Comparison of ENCODE assay signal across 8 cellular contexts in the genomic region with DNA sequence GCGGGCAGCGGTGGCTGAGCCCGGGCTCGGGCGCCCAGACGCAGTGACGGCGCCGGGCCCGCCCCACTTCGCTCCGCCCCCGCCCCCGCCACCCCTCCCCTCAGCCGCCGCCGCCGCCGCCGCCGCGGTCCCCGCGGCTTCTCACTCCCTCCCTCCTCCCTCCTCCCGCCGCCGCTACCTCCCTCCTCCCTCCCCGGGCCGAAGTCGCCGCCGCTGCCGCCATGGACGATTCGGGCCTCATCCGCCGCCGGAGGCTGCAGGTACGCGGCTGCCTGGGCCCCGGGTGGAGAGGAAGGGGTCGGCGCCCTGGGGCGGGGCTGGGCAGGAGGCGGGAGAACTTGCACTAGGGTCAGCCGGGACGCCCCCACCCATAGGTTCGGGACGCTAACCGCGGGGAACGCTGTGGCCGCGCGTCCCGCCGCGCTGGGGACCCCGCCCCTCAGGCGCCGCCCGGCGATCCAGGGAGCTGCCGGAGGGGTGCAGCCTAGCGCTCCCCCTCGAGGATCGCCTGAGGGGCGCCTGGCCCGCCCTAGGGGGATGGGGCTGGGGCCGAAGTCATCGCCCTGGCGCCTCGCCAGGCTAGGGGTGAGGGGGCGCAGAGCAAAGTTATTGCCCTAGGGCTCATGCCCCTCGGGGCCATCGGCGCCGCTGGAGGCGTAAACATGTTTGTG. TPM values are rescaled to one million over a fixed set of nuclear protein-coding genes. Genes with fewer than 3 reads are reported as not detected.
DNase-seq lines count a peak whose midpoint lies in the region; ATAC-seq and TF ChIP-seq lines count a peak whose summit lies in the region.

No MANE protein-coding gene starts in this region.

- H3K9me3 ChIP-seq in mammary epithelial cell (replicated peaks; ENCODE audit: insufficient read depth, low read length) (no peaks in the 10 kb centered on the region), lung (ENCODE audit: control insufficient read depth in 2 of 2, insufficient read depth in 1 of 2, low read length in 1 of 2) (peaks cover 0 to 4% of the 10 kb centered on the region in 2 donors)

- H3K36me3 ChIP-seq in GM23338 (ENCODE audit: insufficient read depth) (no peaks in the 10 kb centered on the region), mammary epithelial cell (ENCODE audit: insufficient read depth, low read length) (no peaks in the 10 kb centered on the region), lung (ENCODE audit: control insufficient read depth in 2 of 2, insufficient read depth in 2 of 2, low read length in 2 of 2) (no peaks in the 10 kb centered on the region)

- H3K9me2 ChIP-seq in GM23338 (ENCODE audit: insufficient read depth): no peaks in the 10 kb centered on the region

- in situ Hi-C loops in mammary epithelial cell (cut with MboI; ENCODE audit: low sequenced_read_pairs in 2 of 2): no loop called here

- H3K4me2 ChIP-seq in GM23338 (peak overlapping the region; percentile 90), mammary epithelial cell (ENCODE audit: insufficient read depth, low read depth, low read length) (peak overlapping the region; percentile 95)

- H3K27me3 ChIP-seq in GM23338 (ENCODE audit: insufficient read depth): peaks cover 14% of the 10 kb centered on the region
- H3K27me3 ChIP-seq in mammary epithelial cell (ENCODE audit: insufficient read depth, low read length): peaks cover 14% of the 10 kb centered on the region
- H3K27me3 ChIP-seq in lung (ENCODE audit: control insufficient read depth, insufficient read depth): no peaks in the 10 kb centered on the region

- peak; percentile 8 for ATAC-seq in GM23338
- ATAC-seq in lung (ENCODE audit: insufficient read depth, low FRiP score): no peak
- no peak for ATAC-seq in HG03521 (IDR thresholded peaks at IDR 0.05; ENCODE audit: unreplicated experiment)
- no peak for ATAC-seq in GM18519 (IDR thresholded peaks at IDR 0.05; ENCODE audit: low FRiP score, unreplicated experiment)

- H3K79me2 ChIP-seq in GM23338 (replicated peaks; ENCODE audit: insufficient read depth): no peaks in the 10 kb centered on the region; the same call in 1 of the 2 replicates
- no peaks in the 10 kb centered on the region for H3K79me2 ChIP-seq in mammary epithelial cell (ENCODE audit: insufficient read depth, low read length)

- peaks cover 32% of the 10 kb centered on the region for H3K27me3 Mint-ChIP-seq in GM23338 (ENCODE audit: insufficient read depth, low read depth, poor library complexity)

- peaks cover 11% of the 10 kb centered on the region; the same call in 1 of the 2 replicates for H4K20me1 ChIP-seq in GM23338 (replicated peaks; ENCODE audit: insufficient read depth)
- no peaks in the 10 kb centered on the region for H4K20me1 ChIP-seq in mammary epithelial cell (ENCODE audit: insufficient read depth, low read length)

- H3K36me3 Mint-ChIP-seq in GM23338 (ENCODE audit: low read depth): no peaks in the 10 kb centered on the region; the same call in 2 of the 3 replicates

- peak overlapping the region; percentile 77 for H3K4me3 ChIP-seq in GM23338
- H3K4me3 ChIP-seq in mammary epithelial cell (replicated peaks in 1 of 3; ENCODE audit: insufficient read depth in 1 of 3, low read depth in 2 of 3, low read length in 3 of 3): peak overlapping the region; percentile 15 to 56 (median 47)
- peak overlapping the region; percentile 16 for H3K4me3 ChIP-seq in lung

- H3K9me3 Mint-ChIP-seq in GM23338: no peaks in the 10 kb centered on the region

- intact Hi-C loops in mammary epithelial cell (cut with micrococcal nuclease): no loop called here

- peak overlapping the region; percentile 83; the same call in 1 of the 2 replicates for H2AFZ ChIP-seq in GM23338
- peak overlapping the region; percentile 73 for H2AFZ ChIP-seq in mammary epithelial cell (ENCODE audit: low read depth, low read length)

- CTCF ChIA-PET in RWPE1 (lab: Yijun Ruan, JAX) (interaction anchor here (0.8 to 1.1 kb wide), 2 partner anchors 55 to 238 kb away, joined by 3 to 5 read pairs; no protein-coding TSS in a partner anchor), mammary epithelial cell (lab: Charles Lee; ENCODE audit: low non-redundant PET) (interaction anchor here (0.6 kb wide), 1 partner anchor 59 kb away, joined by 5 read pairs; no protein-coding TSS in a partner anchor)

- H3K27ac ChIP-seq in 22Rv1 (peak overlapping the region; percentile 69), GM23338 (ENCODE audit: low read depth) (no peak overlapping the region), RWPE1 (no peak overlapping the region), mammary epithelial cell (ENCODE audit: insufficient read depth, low read depth, low read length) (no peak overlapping the region), lung (ENCODE audit: low read depth in 1 of 2, low read length in 1 of 2) (no peak overlapping the region)

- H3F3A ChIP-seq in GM23338 (replicated peaks; ENCODE audit: low read depth): peaks cover 48% of the 10 kb centered on the region

- DNase-seq in GM23338 (ENCODE audit: low spot score) (peak; percentile 74), RWPE1 (ENCODE audit: low spot score) (peak; percentile 50), mammary epithelial cell (no peak), lung (ENCODE audit: low spot score) (no peak), SKM-1 treated with dmso at 0.1 percent for 144 hours (lab: John Stamatoyannopoulos, UW; ENCODE audit: unreplicated experiment) (no peak)

- no peak overlapping the region for H3K27ac Mint-ChIP-seq in GM23338

- dilution Hi-C loops in mammary epithelial cell (cut with HindIII; ENCODE audit: low sequenced_read_pairs): no loop called here

- WGBS in mammary epithelial cell (ENCODE audit: low coverage, missing lambda C conversion rate): no CpG with 5 or more reads among the region's 79 CpGs
- WGBS in lung, 2 donors: 1% methylated on average over 47 to 73 of the region's 79 CpGs

- peaks cover 29% of the 10 kb centered on the region for H3K4me1 Mint-ChIP-seq in GM23338

- no peak overlapping the region for H3K9ac ChIP-seq in mammary epithelial cell (ENCODE audit: insufficient read depth, low read length)

- TF ChIP-seq CTCF in 22Rv1 (IDR thresholded peaks at IDR 0.05) (no peak), GM23338 (conservative IDR thresholded peaks at IDR 0.05; ENCODE audit: low read depth in 2 of 2) (no peak), RWPE1 (conservative IDR thresholded peaks at IDR 0.05; ENCODE audit: low read depth) (no peak), mammary epithelial cell (conservative IDR thresholded peaks at IDR 0.05 in 1 of 2, IDR thresholded peaks at IDR 0.05 in 1 of 2; ENCODE audit: extremely low read depth in 1 of 2, insufficient read depth in 1 of 2, low read depth in 1 of 2, low read length in 2 of 2) (no peak), lung (IDR thresholded peaks at IDR 0.05; ENCODE audit: control extremely low read depth, extremely low read depth) (no peak)

- BruUV-seq in mammary epithelial cell (replicated peaks; lab: Mats Ljungman, UMichigan): no TSS peak

- H3K4me1 ChIP-seq in GM23338 (ENCODE audit: insufficient read depth) (peaks cover 27% of the 10 kb centered on the region), mammary epithelial cell (ENCODE audit: insufficient read depth, low read length) (peaks cover 10% of the 10 kb centered on the region), lung (ENCODE audit: control insufficient read depth in 2 of 2, insufficient read depth in 2 of 2, low read length in 2 of 2) (peaks cover 3 to 10% of the 10 kb centered on the region in 2 donors)

- peak overlapping the region; percentile 75 for H3K4me3 Mint-ChIP-seq in GM23338

- POLR2A ChIA-PET in RWPE1 (lab: Yijun Ruan, JAX; ENCODE audit: low non-redundant PET): no interaction called here

TF ChIP-seq in GM23338, 12 proteins besides CTCF, POLR2A, EP300 and RAD21 (continues in another document):
- TF ChIP-seq, protein P1, sequence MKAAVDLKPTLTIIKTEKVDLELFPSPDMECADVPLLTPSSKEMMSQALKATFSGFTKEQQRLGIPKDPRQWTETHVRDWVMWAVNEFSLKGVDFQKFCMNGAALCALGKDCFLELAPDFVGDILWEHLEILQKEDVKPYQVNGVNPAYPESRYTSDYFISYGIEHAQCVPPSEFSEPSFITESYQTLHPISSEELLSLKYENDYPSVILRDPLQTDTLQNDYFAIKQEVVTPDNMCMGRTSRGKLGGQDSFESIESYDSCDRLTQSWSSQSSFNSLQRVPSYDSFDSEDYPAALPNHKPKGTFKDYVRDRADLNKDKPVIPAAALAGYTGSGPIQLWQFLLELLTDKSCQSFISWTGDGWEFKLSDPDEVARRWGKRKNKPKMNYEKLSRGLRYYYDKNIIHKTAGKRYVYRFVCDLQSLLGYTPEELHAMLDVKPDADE (IDR thresholded peaks at IDR 0.05): no peak
- no peak for TF ChIP-seq EZH2 (IDR thresholded peaks at IDR 0.05; ENCODE audit: low read depth, unreplicated experiment)

RNA-seq across cellular contexts. Expression of a gene that starts 0.5 kb away (rescaled TPM):
- 3.3 and 4.1 TPM in 2 replicates for total RNA-seq in GM23338 (2014; rRNA removed; shearing (Covaris generic))
- 4.4 and 4.6 TPM in 2 replicates for polyA plus RNA-seq in GM23338 (2016; fragmentation: Nextera tagmentation; extraction: Ambion mirVana)
- total RNA-seq in mammary epithelial cell: not detected
- polyA plus RNA-seq in mammary epithelial cell: not detected
- not detected for polyA minus RNA-seq in mammary epithelial cell
- total RNA-seq in lung: not detected
- not detected for polyA plus RNA-seq in lung

RNA-seq across cellular contexts. Expression of a gene that starts 4.4 kb away (rescaled TPM):
- 13.4 and 19.9 TPM in 2 replicates for total RNA-seq in GM23338 (2014; rRNA removed; shearing (Covaris generic))
- polyA plus RNA-seq in GM23338 (2016; fragmentation: Nextera tagmentation; extraction: Ambion mirVana) (8.9 and 13.9 TPM in 2 replicates), mammary epithelial cell (0.42 TPM), lung (under 1 TPM; 0.08 to 0.26 TPM)
- total RNA-seq in mammary epithelial cell (1 to 10 TPM in 1 of 2 donors, under 1 TPM in 1; 0.50 to 2.2 TPM), lung (under 1 TPM; 0.55 to 0.88 TPM)
- polyA minus RNA-seq in mammary epithelial cell: not detected

RNA-seq across cellular contexts. Expression of a gene that starts 27.5 kb away (rescaled TPM):
- 62.6 and 68.2 TPM in 2 replicates for total RNA-seq in GM23338 (2014; rRNA removed; shearing (Covaris generic))
- polyA plus RNA-seq in GM23338 (2016; fragmentation: Nextera tagmentation; extraction: Ambion mirVana) (39.4 and 40.5 TPM in 2 replicates), mammary epithelial cell (71.6 TPM), lung (10 to 100 TPM in 1 of 2 donors, 1 to 10 TPM in 1; 7.3 to 11.1 TPM)
- total RNA-seq in mammary epithelial cell (10 to 100 TPM in 1 of 2 donors, 1 to 10 TPM in 1; 7.0 to 27.8 TPM), lung (10 to 100 TPM in 1 of 2 donors, 1 to 10 TPM in 1; 7.5 to 16.1 TPM)
- 24.4 TPM for polyA minus RNA-seq in mammary epithelial cell

RNA-seq across cellular contexts. Expression of a gene that starts 32.0 kb away (rescaled TPM):
- total RNA-seq in GM23338 (2014; rRNA removed; shearing (Covaris generic)): 0.38 TPM in 1 of 2 replicates, not detected in the other
- polyA plus RNA-seq in GM23338 (2016; fragmentation: Nextera tagmentation; extraction: Ambion mirVana) (38.5 and 42.2 TPM in 2 replicates), mammary epithelial cell (not detected), lung (1 to 10 TPM in 1 of 2 donors, under 1 TPM in 1; 0.10 to 6.2 TPM)
- total RNA-seq in mammary epithelial cell (10 to 100 TPM in 1 of 2 donors, not detected in 1; 19.8 TPM), lung (1 to 10 TPM; 1.8 to 2.2 TPM)
- 24.4 TPM for polyA minus RNA-seq in mammary epithelial cell

RNA-seq across cellular contexts. Expression of a gene that starts 32.3 kb away (rescaled TPM):
- total RNA-seq in GM23338 (2014; rRNA removed; shearing (Covaris generic)): 465 and 486 TPM in 2 replicates
- polyA plus RNA-seq in GM23338 (2016; fragmentation: Nextera tagmentation; extraction: Ambion mirVana) (314 and 346 TPM in 2 replicates), mammary epithelial cell (377 TPM), lung (100 to 1,000 TPM; 132 to 181 TPM)
- total RNA-seq in mammary epithelial cell (100 to 1,000 TPM; 169 to 202 TPM), lung (100 to 1,000 TPM; 166 to 196 TPM)
- 324 TPM for polyA minus RNA-seq in mammary epithelial cell

Comparison
In these comparisons a context has a peak if more than half of its experiments do, and no peak if none do; other contexts are left out.
1. DNase-seq: peak in GM23338 (single experiment) and RWPE1 (single experiment); none in mammary epithelial cell (single experiment), lung (single experiment) and SKM-1 treated with dmso at 0.1 percent for 144 hours (single experiment).
2. H3K4me3 ChIP-seq: peak in every context shown above with its lines; median percentile 77 in GM23338; 47 in mammary epithelial cell; 16 in lung.